10 cellular contexts compared by ENCODE assay signal in the genomic region with DNA sequence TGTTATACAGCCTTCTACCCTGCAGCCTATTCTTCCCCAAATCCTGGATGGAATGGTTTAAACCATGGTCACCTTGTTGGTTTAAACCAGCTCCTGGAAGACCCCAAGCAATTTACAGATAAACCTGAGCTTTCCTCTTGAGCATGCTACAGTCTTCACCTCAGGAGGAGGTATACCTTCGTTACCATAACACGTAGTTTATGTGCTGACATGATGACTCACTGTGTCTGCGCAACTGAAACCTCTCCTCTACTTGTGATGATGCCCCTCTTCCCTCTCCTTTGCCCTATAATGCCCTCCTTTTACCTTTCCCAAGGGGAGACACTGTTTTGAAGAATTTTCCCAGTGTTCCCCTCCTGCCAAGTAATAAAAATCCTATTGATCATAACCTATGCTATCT.
"Had no signal": no experiment of that assay in that cellular context is flagged by ENCODE, and none has a peak within 500 bp of the region (broad histone marks: within the 10 kb centered on the region; RNA-seq: fewer than 3 reads in every experiment).

No MANE protein-coding gene starts in this region.

- H3K4me3 ChIP-seq: GM23338 had no signal

- H2AFZ ChIP-seq: GM23338 had no signal

- H3K4me2 ChIP-seq: GM23338, KMS-11 had no signal

- H3K9ac ChIP-seq: KMS-11 had no signal

- H3K9me3 Mint-ChIP-seq: GM23338, H9 had no signal

- ATAC-seq: GM23338 had no signal

- FAIRE-seq: H1, H54, HTR-8/SVneo had no signal

- DNase-seq: H9, HCEC 1CT, IMR-90, KBM-7 had no signal

- H3K4me1 Mint-ChIP-seq: GM23338, H9 had no signal

- H3K27ac ChIP-seq: HL-60, KMS-11 had no signal

- H3K4me3 Mint-ChIP-seq: GM23338, H9 had no signal
